Comparison of ENCODE assay signal across 27 cellular contexts in genomic region chr13:21055511-21056045, GRCh38. TPM values are rescaled to one million over a fixed set of nuclear protein-coding genes. Genes with fewer than 3 reads are reported as not detected.
A peak's percentile ranks its signal among the peaks of the same experiment; 100 is the strongest.
DNase-seq lines count a peak whose midpoint lies in the region; ATAC-seq and TF ChIP-seq lines count a peak whose summit lies in the region.
"Had no signal": no experiment of that assay in that cellular context is flagged by ENCODE, and none has a peak within 500 bp of the region (broad histone marks: within the 10 kb centered on the region; RNA-seq: fewer than 3 reads in every experiment).

No MANE protein-coding gene starts in this region.

- H3K27me3 ChIP-seq in endodermal cell (ENCODE audit: control insufficient read depth, insufficient read depth, low read length, poor library complexity, severe bottlenecking) (no peaks in the 10 kb centered on the region), osteoblast (ENCODE audit: insufficient read depth, low read length) (no peaks in the 10 kb centered on the region), foreskin keratinocyte (no peaks in the 10 kb centered on the region)
- H3K27me3 ChIP-seq: MG63, right atrium auricular region, testis had no signal

- H2AFZ ChIP-seq in osteoblast (ENCODE audit: low read length) = no peak overlapping the region
- H2AFZ ChIP-seq: PC-9 had no signal

- peak overlapping the region; percentile 68 for H3K4me2 ChIP-seq in osteoblast (ENCODE audit: insufficient read depth, low read length)
- H3K4me2 ChIP-seq: PC-9 had no signal

- TF ChIP-seq CTCF in endodermal cell (conservative IDR thresholded peaks at IDR 0.05) (no peak), osteoblast (IDR thresholded peaks at IDR 0.05; ENCODE audit: extremely low read depth, low read depth, low read length) (no peak), foreskin keratinocyte (conservative IDR thresholded peaks at IDR 0.05) (no peak)

- H3K27me3 Mint-ChIP-seq in endodermal cell (ENCODE audit: insufficient read depth) = peaks cover 2% of the 10 kb centered on the region
- peaks cover 20% of the 10 kb centered on the region for H3K27me3 Mint-ChIP-seq in activated T-cell treated with anti-CD3 and anti-CD28 coated beads, Interleukin-2, amount 50 U/mL, for 24 hours
- H3K27me3 Mint-ChIP-seq: central memory CD8-positive, alpha-beta T cell had no signal

- H3K4me1 ChIP-seq in endodermal cell (ENCODE audit: control insufficient read depth, insufficient read depth, low read length) (no peaks in the 10 kb centered on the region), osteoblast (ENCODE audit: insufficient read depth, low read length) (peaks cover 66% of the 10 kb centered on the region), foreskin keratinocyte (peaks cover 7% of the 10 kb centered on the region)
- H3K4me1 ChIP-seq: testis had no signal

- H3K36me3 Mint-ChIP-seq in endodermal cell (ENCODE audit: low read depth) = peaks cover 17% of the 10 kb centered on the region
- no peaks in the 10 kb centered on the region for H3K36me3 Mint-ChIP-seq in activated T-cell treated with anti-CD3 and anti-CD28 coated beads, Interleukin-2, amount 50 U/mL, for 24 hours (ENCODE audit: low read depth)
- H3K36me3 Mint-ChIP-seq: activated naive CD4-positive, alpha-beta T cell treated with anti-CD3 and anti-CD28 coated beads, Interleukin-2, amount 50 U/mL, for 72 hours; IgD-negative memory B cell; stimulated activated memory B cell treated with anti-CD40 and anti-IgM and Interleukin-4, amounts not matched to agents 10 μg/mL and 1 μg/mL and 100 μg/mL, for 72 hours had no signal

- H3K4me3 ChIP-seq in endodermal cell (ENCODE audit: low read length) (no peak overlapping the region), osteoblast (ENCODE audit: insufficient read depth, low read length) (peak overlapping the region; percentile 24)
- H3K4me3 ChIP-seq: MG63, PC-9, right atrium auricular region, testis had no signal

- peaks cover 44% of the 10 kb centered on the region for H3K36me3 ChIP-seq in endodermal cell (ENCODE audit: control insufficient read depth, insufficient read depth, low read length)
- peaks cover 23% of the 10 kb centered on the region for H3K36me3 ChIP-seq in osteoblast (ENCODE audit: insufficient read depth, low read length)
- H3K36me3 ChIP-seq: right atrium auricular region had no signal

- WGBS in endodermal cell (ENCODE audit: insufficient coverage in 1 of 2, insufficient read length in 1 of 2), 2 experiments = 96% methylated on average over 2 of the region's 2 CpGs; no CpG with 5 or more reads in 1 of the 2 experiments

- H4K20me1 ChIP-seq in osteoblast (ENCODE audit: insufficient read depth, low read length) = peaks cover 87% of the 10 kb centered on the region

- H3K27ac ChIP-seq in endodermal cell (ENCODE audit: low read depth, low read length) = no peak overlapping the region
- peak overlapping the region; percentile 82 for H3K27ac ChIP-seq in osteoblast (ENCODE audit: low read depth, low read length)
- H3K27ac ChIP-seq in foreskin keratinocyte = no peak overlapping the region
- H3K27ac ChIP-seq: HL-60, PC-9, testis had no signal

- H3K27ac Mint-ChIP-seq in endodermal cell = peak overlapping the region; percentile 2
- H3K27ac Mint-ChIP-seq in activated T-cell treated with anti-CD3 and anti-CD28 coated beads, Interleukin-2, amount 50 U/mL, for 24 hours = no peak overlapping the region
- H3K27ac Mint-ChIP-seq: activated naive CD4-positive, alpha-beta T cell treated with anti-CD3 and anti-CD28 coated beads, Interleukin-2, amount 50 U/mL, for 72 hours; activated T-cell treated with anti-CD3 and anti-CD28 coated beads, Interleukin-2, amount 50 U/mL, for 72 hours; IgD-negative memory B cell; stimulated activated memory B cell treated with anti-CD40 and anti-IgM and Interleukin-4, amounts not matched to agents 10 μg/mL and 1 μg/mL and 100 μg/mL, for 72 hours had no signal

- no peak overlapping the region for H3K4me3 Mint-ChIP-seq in endodermal cell
- H3K4me3 Mint-ChIP-seq in activated T-cell treated with anti-CD3 and anti-CD28 coated beads, Interleukin-2, amount 50 U/mL, for 24 hours = no peak overlapping the region
- H3K4me3 Mint-ChIP-seq: activated T-cell treated with anti-CD3 and anti-CD28 coated beads, Interleukin-2, amount 50 U/mL, for 72 hours; central memory CD8-positive, alpha-beta T cell; IgD-negative memory B cell; stimulated activated memory B cell treated with anti-CD40 and anti-IgM and Interleukin-4, amounts not matched to agents 10 μg/mL and 1 μg/mL and 100 μg/mL, for 72 hours had no signal

- H3K9me3 ChIP-seq in endodermal cell (ENCODE audit: control insufficient read depth, low read length) (no peaks in the 10 kb centered on the region), osteoblast (ENCODE audit: low read depth, low read length) (no peaks in the 10 kb centered on the region)
- H3K9me3 ChIP-seq: MG63, right atrium auricular region, testis had no signal

- no peak overlapping the region for H3K9ac ChIP-seq in endodermal cell (ENCODE audit: extremely low read depth, low read length, poor library complexity, severe bottlenecking)

- H3K9me3 Mint-ChIP-seq in endodermal cell = no peaks in the 10 kb centered on the region
- H3K9me3 Mint-ChIP-seq in activated T-cell treated with anti-CD3 and anti-CD28 coated beads, Interleukin-2, amount 50 U/mL, for 24 hours = no peaks in the 10 kb centered on the region
- H3K9me3 Mint-ChIP-seq: activated naive CD4-positive, alpha-beta T cell treated with anti-CD3 and anti-CD28 coated beads, Interleukin-2, amount 50 U/mL, for 72 hours; activated T-cell treated with anti-CD3 and anti-CD28 coated beads, Interleukin-2, amount 50 U/mL, for 72 hours; central memory CD8-positive, alpha-beta T cell; IgD-negative memory B cell; stimulated activated memory B cell treated with anti-CD40 and anti-IgM and Interleukin-4, amounts not matched to agents 10 μg/mL and 1 μg/mL and 100 μg/mL, for 72 hours had no signal

- intact Hi-C loops in Right ventricle myocardium superior (cut with DNase I) = no loop called here
- intact Hi-C loops in cardiac septum (cut with DNase I) = no loop called here
- intact Hi-C loops in posterior vena cava (cut with DNase I) = no loop called here

- H3K79me2 ChIP-seq in osteoblast (ENCODE audit: insufficient read depth, low read length) = peaks cover 98% of the 10 kb centered on the region

- ATAC-seq in Right ventricle myocardium superior (ENCODE audit: poor library complexity) = no peak
- ATAC-seq in foreskin keratinocyte = no peak
- ATAC-seq: activated naive CD4-positive, alpha-beta T cell treated with anti-CD3 and anti-CD28 coated beads, Interleukin-2, amount 50 U/mL, for 72 hours; activated T-cell treated with anti-CD3 and anti-CD28 coated beads, Interleukin-2, amount 50 U/mL, for 72 hours; stimulated activated memory B cell treated with anti-CD40 and anti-IgM and Interleukin-4, amounts not matched to agents 10 μg/mL and 1 μg/mL and 100 μg/mL, for 72 hours had no signal

- DNase-seq in Right ventricle myocardium superior = peak; percentile 36
- DNase-seq in cardiac septum (ENCODE audit: low spot score) = no peak
- DNase-seq in endodermal cell = no peak
- no peak for DNase-seq in osteoblast (ENCODE audit: insufficient read length, low spot score, missing footprints)
- DNase-seq in T-helper 2 cell = no peak
- DNase-seq in posterior vena cava (ENCODE audit: low spot score) = no peak
- no peak for DNase-seq in activated T-cell treated with anti-CD3 and anti-CD28 coated beads, Interleukin-2, amount 50 U/mL, for 24 hours
- no peak for DNase-seq in foreskin keratinocyte
- DNase-seq: activated CD4-positive, alpha-beta T cell treated with anti-CD3 and anti-CD28 coated beads for 4 hours; activated T-cell treated with anti-CD3 and anti-CD28 coated beads, Interleukin-2, amount 50 U/mL, for 72 hours; aorta; C1 segment of cervical spinal cord; Calu3; MG63; NCI-H1417 treated with DMSO at 0.1 percent for 48 hours; NCI-H446 treated with DMSO at 0.1 percent for 48 hours; nucleus accumbens; PC-9; SIG-M5; stimulated activated CD4-positive, alpha-beta T cell treated with anti-CD3 and anti-CD28 coated beads, Interleukin-1b, Interleukin-23, amount 100 ng/mL, for 48 hours; testis had no signal

- peaks cover 5% of the 10 kb centered on the region for H3K4me1 Mint-ChIP-seq in endodermal cell
- peaks cover 7% of the 10 kb centered on the region for H3K4me1 Mint-ChIP-seq in activated T-cell treated with anti-CD3 and anti-CD28 coated beads, Interleukin-2, amount 50 U/mL, for 24 hours (ENCODE audit: low read depth)
- H3K4me1 Mint-ChIP-seq: stimulated activated memory B cell treated with anti-CD40 and anti-IgM and Interleukin-4, amounts not matched to agents 10 μg/mL and 1 μg/mL and 100 μg/mL, for 72 hours had no signal

RNA-seq across cellular contexts. Expression of gene LATS2, which starts 5.8 kb away (rescaled TPM):
- total RNA-seq in Right ventricle myocardium superior (22.5 TPM), cardiac septum (27.8 TPM), endodermal cell (10 to 100 TPM; 26.2 to 35.4 TPM), osteoblast (22.1 and 24.2 TPM in 2 replicates), posterior vena cava (10 to 100 TPM; 37.2 to 41.8 TPM), foreskin keratinocyte (12.0 and 12.6 TPM in 2 replicates)
- polyA plus RNA-seq in endodermal cell (2013, experiment 1 of 2) = 15.3 TPM
- 15.9 TPM for polyA plus RNA-seq in endodermal cell (2013, experiment 2 of 2)
- 3.1 and 3.3 TPM in 2 replicates for polyA plus RNA-seq in foreskin keratinocyte
